ENCODE assay signal across 1 cellular context in genomic region chr22:35896306-35896705, GRCh38.
TF ChIP-seq lines count a peak whose summit lies in the region.

No MANE protein-coding gene starts in this region.

TF ChIP-seq in IMR-90, 13 proteins besides CTCF, POLR2A, EP300 and RAD21 (continued from another document):
- TF ChIP-seq ELK1 (IDR thresholded peaks at IDR 0.05; ENCODE audit: borderline replicate concordance, low read depth, low read length), result no peak
- no peak for TF ChIP-seq FOS (IDR thresholded peaks at IDR 0.05; ENCODE audit: low read depth, low read length)
- TF ChIP-seq CEBPB (IDR thresholded peaks at IDR 0.05; ENCODE audit: low read depth, low read length), result no peak
- no peak for TF ChIP-seq BHLHE40 (IDR thresholded peaks at IDR 0.05; ENCODE audit: low read depth, low read length)
- no peak for TF ChIP-seq MAZ (IDR thresholded peaks at IDR 0.05; ENCODE audit: borderline replicate concordance, low read depth, low read length)
- no peak for TF ChIP-seq USF2 (IDR thresholded peaks at IDR 0.05; ENCODE audit: low read depth, low read length)
- no peak for TF ChIP-seq RFX5 (IDR thresholded peaks at IDR 0.05; ENCODE audit: low read depth, low read length)
- no peak for TF ChIP-seq SMC3 (IDR thresholded peaks at IDR 0.05; ENCODE audit: low read depth, low read length)
- TF ChIP-seq MXI1 (IDR thresholded peaks at IDR 0.05; ENCODE audit: borderline replicate concordance, low read depth, low read length), result no peak
- TF ChIP-seq MAFK (IDR thresholded peaks at IDR 0.05; ENCODE audit: low read depth, low read length), result no peak
TF ChIP-seq in IMR-90: peak in this region for 0.
